16 cellular contexts compared by ENCODE assay signal in the genomic region with DNA sequence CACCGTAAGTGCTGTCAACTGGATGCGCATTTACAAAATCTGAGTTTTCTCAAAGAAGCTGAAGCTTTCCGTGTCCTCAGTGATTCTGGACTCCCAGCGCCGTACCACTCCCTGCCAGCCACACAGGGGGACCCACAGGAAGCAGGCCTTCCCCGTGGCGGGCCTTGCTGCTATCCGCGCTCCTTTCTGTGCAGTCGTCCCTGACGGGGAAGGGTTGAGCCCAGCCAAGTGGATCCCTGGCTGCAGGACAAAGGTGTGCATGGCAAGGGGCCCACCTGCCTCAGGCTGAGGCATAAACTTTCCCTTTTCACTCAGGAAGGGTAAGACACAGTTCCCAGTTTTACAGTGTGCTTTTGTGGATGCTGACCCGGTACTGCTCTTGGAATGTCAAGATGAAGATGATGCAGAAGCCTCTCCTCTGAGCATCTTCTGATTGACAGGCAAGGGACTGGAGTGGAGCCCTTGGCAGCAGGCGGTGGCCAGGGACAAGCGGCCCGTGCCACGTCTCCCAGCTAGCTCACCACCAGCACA.
"Had no signal": no experiment of that assay in that cellular context is flagged by ENCODE, and none has a peak within 500 bp of the region (broad histone marks: within the 10 kb centered on the region; RNA-seq: fewer than 3 reads in every experiment).

No MANE protein-coding gene starts in this region.

- H3K27me3 Mint-ChIP-seq: activated CD4-positive, alpha-beta T cell treated with anti-CD3 and anti-CD28 coated beads for 36 hours; activated CD8-positive, alpha-beta T cell treated with anti-CD3 and anti-CD28 coated beads for 36 hours; naive thymus-derived CD4-positive, alpha-beta T cell had no signal

- H3K4me3 Mint-ChIP-seq: activated CD4-positive, alpha-beta T cell treated with anti-CD3 and anti-CD28 coated beads for 36 hours; activated CD8-positive, alpha-beta T cell treated with anti-CD3 and anti-CD28 coated beads for 36 hours; activated naive CD4-positive, alpha-beta T cell treated with anti-CD3 and anti-CD28 coated beads for 36 hours; activated T-helper 1 cell treated with anti-CD3 and anti-CD28 coated beads, Interleukin-12 subunit alpha, Interleukin-12 subunit beta, Interleukin-2, Interleukin-4 antibody, amounts not matched to agents 30 ng/mL and 10 ng/mL and 1 ng/mL, durations not matched to agents 14 hours and 24 hours and 36 hours had no signal

- H3K9me3 Mint-ChIP-seq: activated CD8-positive, alpha-beta T cell treated with anti-CD3 and anti-CD28 coated beads for 36 hours; activated naive CD4-positive, alpha-beta T cell treated with anti-CD3 and anti-CD28 coated beads for 36 hours; activated T-helper 1 cell treated with anti-CD3 and anti-CD28 coated beads, Interleukin-12 subunit alpha, Interleukin-12 subunit beta, Interleukin-2, Interleukin-4 antibody, amounts not matched to agents 30 ng/mL and 10 ng/mL and 1 ng/mL, durations not matched to agents 14 hours and 24 hours and 36 hours had no signal

- DNase-seq: activated CD4-positive, alpha-beta T cell treated with anti-CD3 and anti-CD28 coated beads for 36 hours; activated CD8-positive, alpha-beta memory T cell treated with anti-CD3 and anti-CD28 coated beads, Interleukin-2, amount 50 U/mL, for 4 hours; activated CD8-positive, alpha-beta T cell treated with anti-CD3 and anti-CD28 coated beads for 36 hours; activated naive CD4-positive, alpha-beta T cell treated with anti-CD3 and anti-CD28 coated beads for 36 hours; adrenal gland; hippocampal formation; naive thymus-derived CD4-positive, alpha-beta T cell; sigmoid colon; stimulated activated CD4-positive, alpha-beta T cell treated with anti-CD3 and anti-CD28 coated beads, Interleukin-2, amount 100 ng/mL, for 24 hours; stimulated activated naive CD8-positive, alpha-beta T cell treated with anti-CD3 and anti-CD28 coated beads, Interleukin-15, Interleukin-2, amounts not matched to agents 100 U/mL and 50 U/mL, for 24 hours; T-helper 9 cell had no signal

- H3K36me3 ChIP-seq: adrenal gland, neutrophil, prostate gland, sigmoid colon, suprapubic skin had no signal

- H3K4me3 ChIP-seq: adrenal gland, prostate gland, sigmoid colon, suprapubic skin had no signal

- H3K9me3 ChIP-seq: adrenal gland, neutrophil, prostate gland, sigmoid colon, suprapubic skin had no signal

- H3K27ac ChIP-seq: adrenal gland, neutrophil, prostate gland, suprapubic skin, VCaP had no signal

- H3K27me3 ChIP-seq: adrenal gland, neutrophil, sigmoid colon, suprapubic skin had no signal

- ATAC-seq: activated CD4-positive, alpha-beta T cell treated with anti-CD3 and anti-CD28 coated beads for 36 hours; activated CD8-positive, alpha-beta T cell treated with anti-CD3 and anti-CD28 coated beads for 36 hours; naive thymus-derived CD4-positive, alpha-beta T cell; stimulated activated naive CD8-positive, alpha-beta T cell treated with anti-CD3 and anti-CD28 coated beads, Interleukin-15, Interleukin-2, amounts not matched to agents 100 U/mL and 50 U/mL, for 24 hours had no signal

- H3K27ac Mint-ChIP-seq: activated CD4-positive, alpha-beta T cell treated with anti-CD3 and anti-CD28 coated beads for 36 hours; activated CD8-positive, alpha-beta T cell treated with anti-CD3 and anti-CD28 coated beads for 36 hours; activated naive CD4-positive, alpha-beta T cell treated with anti-CD3 and anti-CD28 coated beads for 36 hours; activated T-helper 1 cell treated with anti-CD3 and anti-CD28 coated beads, Interleukin-12 subunit alpha, Interleukin-12 subunit beta, Interleukin-2, Interleukin-4 antibody, amounts not matched to agents 30 ng/mL and 10 ng/mL and 1 ng/mL, durations not matched to agents 14 hours and 24 hours and 36 hours had no signal
